ENCODE assay signal across 16 cellular contexts in genomic region chr3:61608072-61608471, GRCh38. TPM values are rescaled to one million over a fixed set of nuclear protein-coding genes. Genes with fewer than 3 reads are reported as not detected.
A peak's percentile ranks its signal among the peaks of the same experiment; 100 is the strongest.
DNase-seq lines count a peak whose midpoint lies in the region; ATAC-seq and TF ChIP-seq lines count a peak whose summit lies in the region.
"Had no signal": no experiment of that assay in that cellular context is flagged by ENCODE, and none has a peak within 500 bp of the region (broad histone marks: within the 10 kb centered on the region; RNA-seq: fewer than 3 reads in every experiment).

No MANE protein-coding gene starts in this region.

- H3K27ac ChIP-seq in HEK293 (ENCODE audit: extremely low read depth, low read depth, low read length) (no peak overlapping the region), neural progenitor cell (no peak overlapping the region)
- H3K27ac ChIP-seq: BLaER1 treated with 17β-estradiol and CSF1 and Interleukin-3, amounts not matched to agents 10 nM and 100 nM; C4-2B had no signal

- peaks cover 11% of the 10 kb centered on the region for H3K9me3 Mint-ChIP-seq in WTC11
- H3K9me3 Mint-ChIP-seq in neural progenitor cell = peaks cover 8% of the 10 kb centered on the region
- H3K9me3 Mint-ChIP-seq: CD4-positive, alpha-beta T cell; CD8-positive, alpha-beta T cell had no signal

- POLR2A ChIA-PET in HEK293 (lab: Yijun Ruan, JAX) (no interaction called here), WTC11 (lab: Charles Lee) (no interaction called here)

- ATAC-seq in WTC11 = no peak
- ATAC-seq in HG03457 (IDR thresholded peaks at IDR 0.05; ENCODE audit: unreplicated experiment) = no peak
- ATAC-seq: CD8-positive, alpha-beta T cell had no signal

- no peak overlapping the region for H2AFZ ChIP-seq in neural progenitor cell (replicated peaks)

- peaks cover 99% of the 10 kb centered on the region for H3K79me2 ChIP-seq in neural progenitor cell (ENCODE audit: low read depth)

- H3K27ac Mint-ChIP-seq in WTC11 (peak overlapping the region; percentile 82), neural progenitor cell (no peak overlapping the region)
- H3K27ac Mint-ChIP-seq: B cell; CD4-positive, alpha-beta T cell; CD8-positive, alpha-beta T cell had no signal

- H3K27me3 Mint-ChIP-seq in WTC11 (ENCODE audit: low read depth) (no peaks in the 10 kb centered on the region), neural progenitor cell (ENCODE audit: insufficient read depth, low read depth) (peaks cover 5% of the 10 kb centered on the region)
- H3K27me3 Mint-ChIP-seq: B cell had no signal

- TF ChIP-seq CTCF in HEK293 (tag by site-specific recombination; IDR thresholded peaks at IDR 0.05) = no peak
- TF ChIP-seq CTCF in WTC11 (IDR thresholded peaks at IDR 0.05) = no peak
- TF ChIP-seq CTCF in neural progenitor cell (IDR thresholded peaks at IDR 0.05) = no peak

- H4K20me1 ChIP-seq in neural progenitor cell (ENCODE audit: low read depth) = peaks cover 84% of the 10 kb centered on the region

- H3K4me1 ChIP-seq in HEK293 (ENCODE audit: control insufficient read depth, insufficient read depth, low read length) (no peaks in the 10 kb centered on the region), neural progenitor cell (peaks cover 29% of the 10 kb centered on the region)
- H3K4me1 ChIP-seq: BLaER1 treated with 17β-estradiol and CSF1 and Interleukin-3, amounts not matched to agents 10 nM and 100 nM had no signal

- H3K4me3 Mint-ChIP-seq in WTC11 (no peak overlapping the region), neural progenitor cell (no peak overlapping the region)
- H3K4me3 Mint-ChIP-seq: B cell; CD4-positive, alpha-beta T cell; CD8-positive, alpha-beta T cell had no signal

- CTCF ChIA-PET in HEK293 (lab: Yijun Ruan, JAX) = interaction anchor here (0.8 kb wide), 1 partner anchor 12 kb away, joined by 3 read pairs; no protein-coding TSS in a partner anchor
- CTCF ChIA-PET in WTC11 (lab: Charles Lee) = interaction anchor here (0.6 to 2.7 kb wide), 2 partner anchors 44 to 444 kb away, joined by 4 to 10 read pairs; no protein-coding TSS in a partner anchor

- peak overlapping the region; percentile 53 for H3K4me2 ChIP-seq in neural progenitor cell
- H3K4me2 ChIP-seq: BLaER1 treated with 17β-estradiol and CSF1 and Interleukin-3, amounts not matched to agents 10 nM and 100 nM had no signal

- no peak for DNase-seq in WTC11 (ENCODE audit: low spot score)
- DNase-seq in neural progenitor cell (ENCODE audit: low spot score) = no peak
- DNase-seq in AML-193 (lab: John Stamatoyannopoulos, UW) = no peak
- DNase-seq: 8988T; ACHN; Caco-2; Calu3; CD4-positive, alpha-beta T cell; CD8-positive, alpha-beta T cell; DMS79 treated with DMSO at 0.1 percent for 48 hours; GF-D8 had no signal

- no peak overlapping the region for H3K9ac ChIP-seq in neural progenitor cell
- H3K9ac ChIP-seq: BLaER1 treated with 17β-estradiol and CSF1 and Interleukin-3, amounts not matched to agents 10 nM and 100 nM had no signal

- H3K36me3 Mint-ChIP-seq in WTC11 (peaks cover 30% of the 10 kb centered on the region), neural progenitor cell (peaks cover 13% of the 10 kb centered on the region)
- H3K36me3 Mint-ChIP-seq: CD8-positive, alpha-beta T cell had no signal

- H3K27me3 ChIP-seq in neural progenitor cell = no peaks in the 10 kb centered on the region
- H3K27me3 ChIP-seq: BLaER1 treated with 17β-estradiol and CSF1 and Interleukin-3, amounts not matched to agents 10 nM and 100 nM had no signal

- H3K36me3 ChIP-seq in HEK293 (ENCODE audit: control insufficient read depth in 2 of 2, insufficient read depth in 1 of 2, low read length in 2 of 2) = peaks cover 0 to 3% of the 10 kb centered on the region in 2 experiments; a peak in 1 of 3 replicates
- no peaks in the 10 kb centered on the region for H3K36me3 ChIP-seq in neural progenitor cell

- H3K4me3 ChIP-seq in HEK293 (ENCODE audit: low read depth, low read length) (no peak overlapping the region), neural progenitor cell (no peak overlapping the region)
- H3K4me3 ChIP-seq: BLaER1 treated with 17β-estradiol and CSF1 and Interleukin-3, amounts not matched to agents 10 nM and 100 nM had no signal

- peaks cover 15% of the 10 kb centered on the region for H3F3A ChIP-seq in neural progenitor cell (ENCODE audit: low read depth)

- H3K9me3 ChIP-seq in HEK293 (ENCODE audit: control insufficient read depth, insufficient read depth, low read depth, low read length) (no peaks in the 10 kb centered on the region), neural progenitor cell (ENCODE audit: low read depth) (no peaks in the 10 kb centered on the region)
- H3K9me3 ChIP-seq: Caco-2 had no signal

- H3K4me1 Mint-ChIP-seq in WTC11 (peaks cover 46% of the 10 kb centered on the region), neural progenitor cell (peaks cover 20% of the 10 kb centered on the region)
- H3K4me1 Mint-ChIP-seq: B cell had no signal

TF ChIP-seq in HEK293, 187 proteins besides CTCF, POLR2A, EP300 and RAD21:
- TF ChIP-seq ZNF580 (tag by site-specific recombination; IDR thresholded peaks at IDR 0.05) (no peak), ZNF350 (tag by site-specific recombination; IDR thresholded peaks at IDR 0.05) (no peak), ZNF394 (tag by site-specific recombination; IDR thresholded peaks at IDR 0.05; ENCODE audit: borderline replicate concordance) (peak; percentile 93)
TF ChIP-seq in HEK293: peak in this region for 1.

TF ChIP-seq in WTC11, 78 proteins besides CTCF, POLR2A, EP300 and RAD21:
- TF ChIP-seq, protein P1, sequence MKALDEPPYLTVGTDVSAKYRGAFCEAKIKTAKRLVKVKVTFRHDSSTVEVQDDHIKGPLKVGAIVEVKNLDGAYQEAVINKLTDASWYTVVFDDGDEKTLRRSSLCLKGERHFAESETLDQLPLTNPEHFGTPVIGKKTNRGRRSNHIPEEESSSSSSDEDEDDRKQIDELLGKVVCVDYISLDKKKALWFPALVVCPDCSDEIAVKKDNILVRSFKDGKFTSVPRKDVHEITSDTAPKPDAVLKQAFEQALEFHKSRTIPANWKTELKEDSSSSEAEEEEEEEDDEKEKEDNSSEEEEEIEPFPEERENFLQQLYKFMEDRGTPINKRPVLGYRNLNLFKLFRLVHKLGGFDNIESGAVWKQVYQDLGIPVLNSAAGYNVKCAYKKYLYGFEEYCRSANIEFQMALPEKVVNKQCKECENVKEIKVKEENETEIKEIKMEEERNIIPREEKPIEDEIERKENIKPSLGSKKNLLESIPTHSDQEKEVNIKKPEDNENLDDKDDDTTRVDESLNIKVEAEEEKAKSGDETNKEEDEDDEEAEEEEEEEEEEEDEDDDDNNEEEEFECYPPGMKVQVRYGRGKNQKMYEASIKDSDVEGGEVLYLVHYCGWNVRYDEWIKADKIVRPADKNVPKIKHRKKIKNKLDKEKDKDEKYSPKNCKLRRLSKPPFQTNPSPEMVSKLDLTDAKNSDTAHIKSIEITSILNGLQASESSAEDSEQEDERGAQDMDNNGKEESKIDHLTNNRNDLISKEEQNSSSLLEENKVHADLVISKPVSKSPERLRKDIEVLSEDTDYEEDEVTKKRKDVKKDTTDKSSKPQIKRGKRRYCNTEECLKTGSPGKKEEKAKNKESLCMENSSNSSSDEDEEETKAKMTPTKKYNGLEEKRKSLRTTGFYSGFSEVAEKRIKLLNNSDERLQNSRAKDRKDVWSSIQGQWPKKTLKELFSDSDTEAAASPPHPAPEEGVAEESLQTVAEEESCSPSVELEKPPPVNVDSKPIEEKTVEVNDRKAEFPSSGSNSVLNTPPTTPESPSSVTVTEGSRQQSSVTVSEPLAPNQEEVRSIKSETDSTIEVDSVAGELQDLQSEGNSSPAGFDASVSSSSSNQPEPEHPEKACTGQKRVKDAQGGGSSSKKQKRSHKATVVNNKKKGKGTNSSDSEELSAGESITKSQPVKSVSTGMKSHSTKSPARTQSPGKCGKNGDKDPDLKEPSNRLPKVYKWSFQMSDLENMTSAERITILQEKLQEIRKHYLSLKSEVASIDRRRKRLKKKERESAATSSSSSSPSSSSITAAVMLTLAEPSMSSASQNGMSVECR (CRISPR knock-in tag; IDR thresholded peaks at IDR 0.05; ENCODE audit: borderline replicate concordance) = no peak
- TF ChIP-seq SP1 (CRISPR knock-in tag; conservative IDR thresholded peaks at IDR 0.05) (no peak), ZNF219 (CRISPR knock-in tag; IDR thresholded peaks at IDR 0.05; ENCODE audit: borderline replicate concordance) (no peak), GABPB1 (CRISPR knock-in tag; IDR thresholded peaks at IDR 0.05) (no peak), FOXJ3 (CRISPR knock-in tag; IDR thresholded peaks at IDR 0.05; ENCODE audit: borderline replicate concordance) (no peak), ZNF138 (CRISPR knock-in tag; conservative IDR thresholded peaks at IDR 0.05) (no peak), ZNF423 (CRISPR knock-in tag; IDR thresholded peaks at IDR 0.05) (no peak), KAT7 (CRISPR knock-in tag; IDR thresholded peaks at IDR 0.05; ENCODE audit: borderline replicate concordance) (no peak), ESRRA (CRISPR knock-in tag; IDR thresholded peaks at IDR 0.05; ENCODE audit: borderline replicate concordance) (no peak), TCF7 (CRISPR knock-in tag; IDR thresholded peaks at IDR 0.05; ENCODE audit: low read depth) (no peak), NFE2L1 (CRISPR knock-in tag; IDR thresholded peaks at IDR 0.05) (no peak)

RNA-seq across cellular contexts. Expression of gene PTPRG, which starts 46.7 kb away (rescaled TPM):
- total RNA-seq in WTC11 (2021) (106 to 121 TPM (median 119 TPM) in 3 replicates), neural progenitor cell (ENCODE audit: low replicate concordance) (65.1 and 65.3 TPM in 2 replicates)
- total RNA-seq: CD8-positive, alpha-beta T cell had no signal
